In genomic region chr17:78751447-78752067, GRCh38 we compare ENCODE assay signal across 1 cellular context.
TF ChIP-seq lines count a peak whose summit lies in the region.

No MANE protein-coding gene starts in this region.

TF ChIP-seq in HepG2, 621 proteins besides CTCF, POLR2A, EP300 and RAD21 (continued from another document and continues in another):
- TF ChIP-seq TFAP4 (IDR thresholded peaks at IDR 0.05; ENCODE audit: borderline replicate concordance, low read depth) (no peak), KLF11 (CRISPR knock-in tag; IDR thresholded peaks at IDR 0.05) (0 out of 2 replicates have a peak, but pooled peaks have one; percentile 34), CBX5 (CRISPR knock-in tag; IDR thresholded peaks at IDR 0.05; ENCODE audit: borderline replicate concordance) (0 out of 2 replicates have a peak, but pooled peaks have one; percentile 66), ATRX (CRISPR knock-in tag; IDR thresholded peaks at IDR 0.05; ENCODE audit: borderline replicate concordance) (no peak), NFATC3 (CRISPR knock-in tag; IDR thresholded peaks at IDR 0.05) (no peak), ELF3 (CRISPR knock-in tag; IDR thresholded peaks at IDR 0.05) (peak; percentile 5; the same call in 1 of the 2 replicates), ZNF281 (CRISPR knock-in tag; IDR thresholded peaks at IDR 0.05; ENCODE audit: borderline replicate concordance) (no peak), HOMEZ (CRISPR knock-in tag; IDR thresholded peaks at IDR 0.05; ENCODE audit: low read depth) (peak; percentile 29), ZNF704 (CRISPR knock-in tag; IDR thresholded peaks at IDR 0.05; ENCODE audit: borderline replicate concordance) (no peak), POGZ (CRISPR knock-in tag; IDR thresholded peaks at IDR 0.05) (no peak), GATAD2A (CRISPR knock-in tag; IDR thresholded peaks at IDR 0.05) (peak; percentile 55; the same call in 1 of the 2 replicates), ZC3H4 (CRISPR knock-in tag; IDR thresholded peaks at IDR 0.05; ENCODE audit: borderline replicate concordance) (no peak), CREM (IDR thresholded peaks at IDR 0.05) (peak; percentile 49; the same call in 1 of the 2 replicates), CREM (CRISPR knock-in tag; IDR thresholded peaks at IDR 0.05) (no peak), HNF4A (CRISPR knock-in tag; IDR thresholded peaks at IDR 0.05) (peak; percentile 47; the same call in 1 of the 2 replicates), ZFP91 (CRISPR knock-in tag; IDR thresholded peaks at IDR 0.05; ENCODE audit: borderline replicate concordance) (no peak), ASH2L (IDR thresholded peaks at IDR 0.05; ENCODE audit: insufficient read length, low read depth, low read length) (peak; percentile 95), NCOA2 (CRISPR knock-in tag; IDR thresholded peaks at IDR 0.05) (peak; percentile 23; the same call in 1 of the 2 replicates), ZNF10 (CRISPR knock-in tag; IDR thresholded peaks at IDR 0.05; ENCODE audit: borderline replicate concordance, low read depth) (no peak), DRAP1 (CRISPR knock-in tag; IDR thresholded peaks at IDR 0.05) (peak; percentile 32; the same call in 1 of the 2 replicates), ZNF292 (CRISPR knock-in tag; IDR thresholded peaks at IDR 0.05; ENCODE audit: borderline replicate concordance, low read depth) (peak; percentile 75), SALL1 (CRISPR knock-in tag; IDR thresholded peaks at IDR 0.05) (peak; percentile 77), ZFP90 (CRISPR knock-in tag; IDR thresholded peaks at IDR 0.05; ENCODE audit: borderline replicate concordance) (0 out of 2 replicates have a peak, but pooled peaks have one; percentile 51), FOXA1 (IDR thresholded peaks at IDR 0.05) (peak; percentile 79), FOXA1 (CRISPR knock-in tag; IDR thresholded peaks at IDR 0.05) (peak; percentile 75), ZNF770 (CRISPR knock-in tag; IDR thresholded peaks at IDR 0.05) (peak; percentile 70), CAMTA2 (CRISPR knock-in tag; IDR thresholded peaks at IDR 0.05; ENCODE audit: borderline replicate concordance) (no peak), TARDBP (CRISPR knock-in tag; IDR thresholded peaks at IDR 0.05) (peak; percentile 47; the same call in 1 of the 2 replicates), FLYWCH1 (CRISPR knock-in tag; IDR thresholded peaks at IDR 0.05) (no peak), HDAC1 (CRISPR knock-in tag; IDR thresholded peaks at IDR 0.05) (peak; percentile 47), ZNF296 (CRISPR knock-in tag; conservative IDR thresholded peaks at IDR 0.05) (no peak), KDM6A (CRISPR knock-in tag; IDR thresholded peaks at IDR 0.05; ENCODE audit: low read depth) (peak; percentile 29; the same call in 1 of the 2 replicates), ATF4 (CRISPR knock-in tag; IDR thresholded peaks at IDR 0.05) (peak in 1 of 2 experiments; percentile 50; a peak in 1 of 4 replicates), NRL (CRISPR knock-in tag; IDR thresholded peaks at IDR 0.05; ENCODE audit: borderline replicate concordance) (no peak), ZNF350 (CRISPR knock-in tag; IDR thresholded peaks at IDR 0.05; ENCODE audit: borderline replicate concordance, low read depth) (no peak), EZH2 (conservative IDR thresholded peaks at IDR 0.05; ENCODE audit: low read depth, low read length) (no peak), FOXK1 (CRISPR knock-in tag; IDR thresholded peaks at IDR 0.05; ENCODE audit: borderline replicate concordance, low read depth) (0 out of 2 replicates have a peak, but pooled peaks have one; percentile 36), HOXA5 (CRISPR knock-in tag; IDR thresholded peaks at IDR 0.05) (peak; percentile 86), MXD4 (CRISPR knock-in tag; IDR thresholded peaks at IDR 0.05) (0 out of 2 replicates have a peak, but pooled peaks have one; percentile 14), AHDC1 (CRISPR knock-in tag; IDR thresholded peaks at IDR 0.05; ENCODE audit: borderline replicate concordance) (peak; percentile 46; the same call in 1 of the 2 replicates), NFKB2 (CRISPR knock-in tag; IDR thresholded peaks at IDR 0.05; ENCODE audit: borderline replicate concordance) (peak; percentile 57; the same call in 1 of the 2 replicates), ZNF253 (CRISPR knock-in tag; IDR thresholded peaks at IDR 0.05; ENCODE audit: borderline replicate concordance) (no peak), ZKSCAN8 (CRISPR knock-in tag; IDR thresholded peaks at IDR 0.05; ENCODE audit: borderline replicate concordance) (0 out of 2 replicates have a peak, but pooled peaks have one; percentile 51), HOXD1 (CRISPR knock-in tag; IDR thresholded peaks at IDR 0.05) (0 out of 2 replicates have a peak, but pooled peaks have one; percentile 41), SRSF4 (IDR thresholded peaks at IDR 0.05; ENCODE audit: low read depth, low read length, poor library complexity, severe bottlenecking) (no peak), ZNF644 (CRISPR knock-in tag; IDR thresholded peaks at IDR 0.05; ENCODE audit: low read depth) (0 out of 2 replicates have a peak, but pooled peaks have one; percentile 25), ZNF740 (CRISPR knock-in tag; IDR thresholded peaks at IDR 0.05) (no peak), ZFY (CRISPR knock-in tag; IDR thresholded peaks at IDR 0.05) (peak; percentile 33; the same call in 1 of the 2 replicates), KLF13 (CRISPR knock-in tag; IDR thresholded peaks at IDR 0.05) (no peak)
